1 cellular context compared by ENCODE assay signal in the genomic region with DNA sequence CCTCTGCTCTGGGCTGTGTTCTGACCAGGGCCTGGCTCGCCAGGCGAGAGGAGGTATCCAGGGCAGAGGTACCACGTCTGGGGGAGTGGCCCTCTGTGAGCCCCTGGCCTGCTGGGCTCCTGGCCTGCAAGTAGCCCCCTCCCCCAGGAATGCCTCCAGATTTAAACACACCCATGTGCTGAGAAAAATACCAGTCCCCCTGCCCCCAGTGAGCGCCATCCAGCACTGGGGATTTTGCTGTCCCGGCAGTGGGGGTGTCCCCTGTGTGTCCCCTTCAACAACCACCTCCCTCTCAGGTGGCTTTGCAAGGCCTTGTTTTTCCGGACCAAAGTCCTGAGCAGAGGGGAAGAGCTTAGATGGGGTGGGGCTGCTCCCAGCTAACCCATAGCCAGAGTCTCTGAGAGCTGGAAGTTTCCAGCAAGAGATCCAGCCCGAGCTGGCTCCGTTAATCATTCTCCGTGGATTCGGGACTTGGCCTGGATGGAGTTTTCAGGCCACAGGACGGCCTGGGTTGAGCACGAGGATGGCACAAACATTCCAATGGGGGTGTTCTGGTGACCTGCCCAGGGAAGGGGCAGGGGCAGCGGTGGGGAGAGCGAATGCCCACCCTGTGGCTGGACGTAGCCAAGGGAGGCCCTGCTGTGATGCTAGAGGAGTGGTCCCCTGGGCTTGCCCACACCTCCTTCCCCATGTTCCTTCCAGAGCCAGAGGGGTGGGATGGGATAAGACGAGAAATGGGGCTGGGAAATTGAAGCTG.
A peak's percentile ranks its signal among the peaks of the same experiment; 100 is the strongest.
TF ChIP-seq lines count a peak whose summit lies in the region.

No MANE protein-coding gene starts in this region.

TF ChIP-seq in liver, 16 proteins besides CTCF, POLR2A, EP300 and RAD21 (continued from another document):
- no peak for TF ChIP-seq REST (IDR thresholded peaks at IDR 0.05)
- peak; percentile 64 for TF ChIP-seq YY1 (IDR thresholded peaks at IDR 0.05)
- TF ChIP-seq, protein P1, sequence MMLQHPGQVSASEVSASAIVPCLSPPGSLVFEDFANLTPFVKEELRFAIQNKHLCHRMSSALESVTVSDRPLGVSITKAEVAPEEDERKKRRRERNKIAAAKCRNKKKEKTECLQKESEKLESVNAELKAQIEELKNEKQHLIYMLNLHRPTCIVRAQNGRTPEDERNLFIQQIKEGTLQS (IDR thresholded peaks at IDR 0.05): no peak
